In the genomic region with DNA sequence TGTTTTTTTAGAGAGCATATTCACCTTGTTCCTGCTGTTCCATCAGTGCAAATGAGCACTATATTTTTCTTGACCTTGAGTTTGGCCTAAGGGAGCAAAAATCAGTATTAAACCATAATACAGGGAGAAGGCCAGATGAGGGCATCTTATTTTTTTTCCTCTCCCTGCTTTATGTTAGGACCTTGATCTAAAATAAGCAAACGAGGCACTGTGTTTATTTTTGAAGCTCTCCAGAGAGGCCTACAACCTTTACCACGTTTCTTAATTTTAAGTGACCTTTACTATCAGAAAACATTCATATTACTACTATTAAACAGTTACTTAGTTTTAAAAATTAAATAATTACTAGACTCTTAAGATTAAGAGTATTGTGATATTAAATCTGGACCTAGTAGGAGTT, we compare ENCODE assay signal across 2 cellular contexts.
TF ChIP-seq lines count a peak whose summit lies in the region.

No MANE protein-coding gene starts in this region.

TF ChIP-seq in SK-N-SH, 30 proteins besides CTCF, POLR2A, EP300 and RAD21:
- TF ChIP-seq RXRA (IDR thresholded peaks at IDR 0.05; ENCODE audit: borderline replicate concordance, low read depth), result no peak
- no peak for TF ChIP-seq TCF12 (IDR thresholded peaks at IDR 0.05)
- TF ChIP-seq CHD2 (IDR thresholded peaks at IDR 0.05; ENCODE audit: low read length, partially characterized antibody), result no peak
- no peak for TF ChIP-seq MAX (IDR thresholded peaks at IDR 0.05; ENCODE audit: low read depth)
- no peak for TF ChIP-seq JUND (IDR thresholded peaks at IDR 0.05)
- TF ChIP-seq SIN3A (IDR thresholded peaks at IDR 0.05; ENCODE audit: borderline replicate concordance, low read depth, low read length), result no peak
- TF ChIP-seq SMC3 (IDR thresholded peaks at IDR 0.05; ENCODE audit: low read depth, low read length), result no peak
- no peak for TF ChIP-seq REST (IDR thresholded peaks at IDR 0.05; ENCODE audit: low read depth, low read length)
- no peak for TF ChIP-seq USF1 (IDR thresholded peaks at IDR 0.05; ENCODE audit: borderline replicate concordance, low read depth)
- no peak for TF ChIP-seq TAF1 (IDR thresholded peaks at IDR 0.05; ENCODE audit: borderline replicate concordance, low read depth, low read length)
- TF ChIP-seq FOSL2 (IDR thresholded peaks at IDR 0.05; ENCODE audit: borderline replicate concordance, low read depth), result no peak
- no peak for TF ChIP-seq NFIC (IDR thresholded peaks at IDR 0.05; ENCODE audit: borderline replicate concordance)
- TF ChIP-seq, protein P1, sequence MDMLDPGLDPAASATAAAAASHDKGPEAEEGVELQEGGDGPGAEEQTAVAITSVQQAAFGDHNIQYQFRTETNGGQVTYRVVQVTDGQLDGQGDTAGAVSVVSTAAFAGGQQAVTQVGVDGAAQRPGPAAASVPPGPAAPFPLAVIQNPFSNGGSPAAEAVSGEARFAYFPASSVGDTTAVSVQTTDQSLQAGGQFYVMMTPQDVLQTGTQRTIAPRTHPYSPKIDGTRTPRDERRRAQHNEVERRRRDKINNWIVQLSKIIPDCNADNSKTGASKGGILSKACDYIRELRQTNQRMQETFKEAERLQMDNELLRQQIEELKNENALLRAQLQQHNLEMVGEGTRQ (IDR thresholded peaks at IDR 0.05; ENCODE audit: borderline replicate concordance, low read depth, low read length), result no peak
- no peak for TF ChIP-seq EZH2phosphoT487 (IDR thresholded peaks at IDR 0.05; ENCODE audit: borderline replicate concordance, low read depth)
- TF ChIP-seq POLR2AphosphoS5 (IDR thresholded peaks at IDR 0.05; ENCODE audit: low read depth, low read length), result no peak
- no peak for TF ChIP-seq FOXJ3 (CRISPR knock-in tag; IDR thresholded peaks at IDR 0.05)
- TF ChIP-seq, protein P2, sequence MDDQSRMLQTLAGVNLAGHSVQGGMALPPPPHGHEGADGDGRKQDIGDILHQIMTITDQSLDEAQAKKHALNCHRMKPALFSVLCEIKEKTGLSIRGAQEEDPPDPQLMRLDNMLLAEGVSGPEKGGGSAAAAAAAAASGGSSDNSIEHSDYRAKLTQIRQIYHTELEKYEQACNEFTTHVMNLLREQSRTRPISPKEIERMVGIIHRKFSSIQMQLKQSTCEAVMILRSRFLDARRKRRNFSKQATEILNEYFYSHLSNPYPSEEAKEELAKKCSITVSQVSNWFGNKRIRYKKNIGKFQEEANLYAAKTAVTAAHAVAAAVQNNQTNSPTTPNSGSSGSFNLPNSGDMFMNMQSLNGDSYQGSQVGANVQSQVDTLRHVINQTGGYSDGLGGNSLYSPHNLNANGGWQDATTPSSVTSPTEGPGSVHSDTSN (IDR thresholded peaks at IDR 0.05), result no peak
- no peak for TF ChIP-seq ZBTB33 (IDR thresholded peaks at IDR 0.05; ENCODE audit: borderline replicate concordance, low read depth)

TF ChIP-seq in SK-N-SH treated with all-trans-retinoic acid at 6 μM for 48 hours, 23 proteins besides CTCF, POLR2A, EP300 and RAD21:
- TF ChIP-seq ZFP3 (CRISPR knock-in tag; IDR thresholded peaks at IDR 0.05), result no peak
- no peak for TF ChIP-seq TOX (CRISPR knock-in tag; IDR thresholded peaks at IDR 0.05; ENCODE audit: borderline replicate concordance)
- TF ChIP-seq ZNF70 (CRISPR knock-in tag; IDR thresholded peaks at IDR 0.05), result no peak
- TF ChIP-seq, protein P3, sequence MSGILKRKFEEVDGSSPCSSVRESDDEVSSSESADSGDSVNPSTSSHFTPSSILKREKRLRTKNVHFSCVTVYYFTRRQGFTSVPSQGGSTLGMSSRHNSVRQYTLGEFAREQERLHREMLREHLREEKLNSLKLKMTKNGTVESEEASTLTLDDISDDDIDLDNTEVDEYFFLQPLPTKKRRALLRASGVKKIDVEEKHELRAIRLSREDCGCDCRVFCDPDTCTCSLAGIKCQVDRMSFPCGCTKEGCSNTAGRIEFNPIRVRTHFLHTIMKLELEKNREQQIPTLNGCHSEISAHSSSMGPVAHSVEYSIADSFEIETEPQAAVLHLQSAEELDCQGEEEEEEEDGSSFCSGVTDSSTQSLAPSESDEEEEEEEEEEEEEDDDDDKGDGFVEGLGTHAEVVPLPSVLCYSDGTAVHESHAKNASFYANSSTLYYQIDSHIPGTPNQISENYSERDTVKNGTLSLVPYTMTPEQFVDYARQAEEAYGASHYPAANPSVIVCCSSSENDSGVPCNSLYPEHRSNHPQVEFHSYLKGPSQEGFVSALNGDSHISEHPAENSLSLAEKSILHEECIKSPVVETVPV (CRISPR knock-in tag; IDR thresholded peaks at IDR 0.05), result no peak
- TF ChIP-seq ZFP30 (CRISPR knock-in tag; IDR thresholded peaks at IDR 0.05), result no peak
- TF ChIP-seq PATZ1 (CRISPR knock-in tag; IDR thresholded peaks at IDR 0.05; ENCODE audit: borderline replicate concordance), result no peak
